Comparison of ENCODE assay signal across 27 cellular contexts in genomic region chr9:130459941-130460340, GRCh38. TPM values are rescaled to one million over a fixed set of nuclear protein-coding genes. Genes with fewer than 3 reads are reported as not detected.
"Had no signal": no experiment of that assay in that cellular context is flagged by ENCODE, and none has a peak within 500 bp of the region (broad histone marks: within the 10 kb centered on the region; RNA-seq: fewer than 3 reads in every experiment).

No MANE protein-coding gene starts in this region.

- FAIRE-seq: endothelial cell of umbilical vein, kidney had no signal

- H3K4me3 ChIP-seq: adrenal gland, body of pancreas, gastroesophageal sphincter, smooth muscle cell, thyroid gland, upper lobe of right lung had no signal

- ATAC-seq: body of pancreas; gastroesophageal sphincter; stimulated activated memory B cell treated with anti-CD40 and anti-IgM and Interleukin-4, amounts not matched to agents 10 μg/mL and 1 μg/mL and 100 μg/mL, for 72 hours; stimulated activated naive CD8-positive, alpha-beta T cell treated with anti-CD3 and anti-CD28 coated beads, Interleukin-15, amount 100 ng/mL, for 72 hours; upper lobe of right lung had no signal

- H3K27me3 ChIP-seq: adrenal gland, body of pancreas, gastroesophageal sphincter, thyroid gland, upper lobe of right lung had no signal

- H3K36me3 ChIP-seq: adrenal gland, neutrophil had no signal

- H3K9me3 ChIP-seq: adrenal gland, body of pancreas, gastroesophageal sphincter, neutrophil, thyroid gland, upper lobe of right lung had no signal

- H3K4me1 ChIP-seq: adrenal gland, thyroid gland, upper lobe of right lung had no signal

- DNase-seq: activated CD4-positive, alpha-beta memory T cell treated with anti-CD3 and anti-CD28 coated beads for 36 hours; activated CD4-positive, alpha-beta T cell treated with anti-CD3 and anti-CD28 coated beads, Interleukin-2, amount 10 ng/mL, durations not matched to agents 24 days and 14 days; activated CD4-positive, CD25-positive, alpha-beta regulatory T cell treated with anti-CD3 and anti-CD28 coated beads, Interleukin-2, amount 50 U/mL, for 72 hours; activated CD8-positive, alpha-beta memory T cell treated with anti-CD3 and anti-CD28 coated beads, Interleukin-2, amount 50 U/mL, for 4 hours; activated effector memory CD4-positive, alpha-beta T cell treated with anti-CD3 and anti-CD28 coated beads, Interleukin-2, amount 50 U/mL, for 16 hours; activated naive CD4-positive, alpha-beta T cell treated with anti-CD3 and anti-CD28 coated beads for 36 hours; activated naive CD8-positive, alpha-beta T cell treated with anti-CD3 and anti-CD28 coated beads for 36 hours; activated T-cell treated with anti-CD3 and anti-CD28 coated beads, Interleukin-2, amount 50 U/mL, for 1 hour; adrenal gland; aorta; body of pancreas; caudate nucleus; cortex of kidney; immature natural killer cell; kidney; stimulated activated CD4-positive, alpha-beta T cell treated with anti-CD3 and anti-CD28 coated beads, Interleukin-1b, Interleukin-23, amount 100 ng/mL, for 48 hours; stimulated activated CD4-positive, alpha-beta T cell treated with anti-CD3 and anti-CD28 coated beads, Interleukin-4, amount 100 ng/mL, for 4 hours; stimulated activated CD8-positive, alpha-beta memory T cell treated with anti-CD3 and anti-CD28 coated beads, Interleukin-4, amount 100 ng/mL, for 48 hours; stimulated activated naive CD8-positive, alpha-beta T cell treated with anti-CD3 and anti-CD28 coated beads, Interleukin-15, amount 100 ng/mL, for 72 hours; T-helper 2 cell; upper lobe of right lung had no signal

- H3K27ac ChIP-seq: adrenal gland, body of pancreas, gastroesophageal sphincter, neutrophil, thyroid gland, upper lobe of right lung had no signal

- H3K4me2 ChIP-seq: smooth muscle cell had no signal

RNA-seq across cellular contexts. Expression of gene ASS1, which starts 15.2 kb away (rescaled TPM):
- polyA plus RNA-seq: immature natural killer cell had no signal
